In genomic region chr14:88518592-88519512, GRCh38 we compare ENCODE assay signal across 1 cellular context.
A peak's percentile ranks its signal among the peaks of the same experiment; 100 is the strongest.
TF ChIP-seq lines count a peak whose summit lies in the region.

No MANE protein-coding gene starts in this region.

TF ChIP-seq in K562, 482 proteins besides CTCF, POLR2A, EP300 and RAD21 (continued from another document):
- TF ChIP-seq ZNF518B (CRISPR knock-in tag; IDR thresholded peaks at IDR 0.05) (no peak), JUNB (CRISPR knock-in tag; conservative IDR thresholded peaks at IDR 0.05) (no peak), ZNF212 (CRISPR knock-in tag; IDR thresholded peaks at IDR 0.05) (no peak), KLF10 (CRISPR knock-in tag; IDR thresholded peaks at IDR 0.05) (no peak), PHF20 (IDR thresholded peaks at IDR 0.05; ENCODE audit: partially characterized antibody) (no peak), MAFF (IDR thresholded peaks at IDR 0.05; ENCODE audit: low read length) (0 out of 2 replicates have a peak, but pooled peaks have one; percentile 21), CUX1 (CRISPR knock-in tag; IDR thresholded peaks at IDR 0.05) (no peak), ZNF316 (IDR thresholded peaks at IDR 0.05) (peak; percentile 67), MAFK (IDR thresholded peaks at IDR 0.05; ENCODE audit: low read length) (peak; percentile 25; the same call in 1 of the 2 replicates), MAFG (tag; conservative IDR thresholded peaks at IDR 0.05) (peak; percentile 52)
TF ChIP-seq in K562: peak in this region for 5.
